9 cellular contexts compared by ENCODE assay signal in genomic region chr20:45138451-45139300, GRCh38. TPM values are rescaled to one million over a fixed set of nuclear protein-coding genes. Genes with fewer than 3 reads are reported as not detected.
DNase-seq lines count a peak whose midpoint lies in the region; ATAC-seq and TF ChIP-seq lines count a peak whose summit lies in the region.
"Had no signal": no experiment of that assay in that cellular context is flagged by ENCODE, and none has a peak within 500 bp of the region (broad histone marks: within the 10 kb centered on the region; RNA-seq: fewer than 3 reads in every experiment).

No MANE protein-coding gene starts in this region.

- H3K4me3 ChIP-seq in foreskin fibroblast (ENCODE audit: low read depth in 1 of 2, low read length in 2 of 2) (no peak overlapping the region), psoas muscle (no peak overlapping the region)
- H3K4me3 ChIP-seq: BLaER1 had no signal

- no peak overlapping the region for H3K27ac ChIP-seq in psoas muscle
- H3K27ac ChIP-seq: BLaER1 had no signal

- TF ChIP-seq CTCF in foreskin fibroblast (IDR thresholded peaks at IDR 0.05; ENCODE audit: low read depth, low read length) (peak; percentile 56), psoas muscle (IDR thresholded peaks at IDR 0.05) (peak; percentile 39)

- DNase-seq in NCI-H1105 treated with DMSO at 0.1 percent for 48 hours (lab: John Stamatoyannopoulos, UW) (peak; percentile 25), NCI-H1105 (lab: John Stamatoyannopoulos, UW) (no peak), NCI-H82 (lab: John Stamatoyannopoulos, UW) (peak; percentile 54), activated T-cell treated with anti-CD3 and anti-CD28 coated beads for 1 hour (ENCODE audit: low read depth) (peak; percentile 24), foreskin fibroblast (peak in 1 of 2 donors; percentile 14), psoas muscle (peak; percentile 25 to 62)

- no peaks in the 10 kb centered on the region for H3K4me1 ChIP-seq in psoas muscle
- H3K4me1 ChIP-seq: BLaER1 had no signal

- ATAC-seq in psoas muscle (no peak), HG02885 (IDR thresholded peaks at IDR 0.05; ENCODE audit: poor library complexity, unreplicated experiment) (no peak), GM21786 (IDR thresholded peaks at IDR 0.05; ENCODE audit: unreplicated experiment) (no peak)

- H3K36me3 ChIP-seq in psoas muscle (ENCODE audit: insufficient read depth in 1 of 2, low read depth in 1 of 2), result no peaks in the 10 kb centered on the region
- H3K36me3 ChIP-seq: BLaER1 had no signal

- no peaks in the 10 kb centered on the region for H3K9me3 ChIP-seq in psoas muscle
- H3K9me3 ChIP-seq: BLaER1 had no signal

- intact Hi-C loops in psoas muscle (cut with DNase I), result no loop called here

- H3K27me3 ChIP-seq in psoas muscle (ENCODE audit: insufficient read depth in 3 of 3, low read length in 2 of 3), result peaks cover 0 to 11% (median 6%) of the 10 kb centered on the region in 3 donors
- H3K27me3 ChIP-seq: BLaER1 had no signal

- WGBS in psoas muscle, 3 donors, result 39 to 41% (median 40%) methylated on average over 22 of the region's 22 CpGs

RNA-seq across cellular contexts. Expression of gene WFDC12, which starts 14.4 kb away (rescaled TPM):
- total RNA-seq in psoas muscle, result not detected
- not detected for polyA plus RNA-seq in psoas muscle

RNA-seq across cellular contexts. Expression of gene WFDC5, which starts 23.7 kb away (rescaled TPM):
- total RNA-seq in psoas muscle, result not detected
- polyA plus RNA-seq in psoas muscle, result not detected

RNA-seq across cellular contexts. Expression of gene PI3, which starts 36.0 kb away (rescaled TPM):
- total RNA-seq in psoas muscle, result under 1 TPM in 2 of 4 donors, not detected in 2; 0.40 to 0.54 TPM
- under 1 TPM; 0.18 to 0.38 (median 0.18) TPM for polyA plus RNA-seq in psoas muscle

RNA-seq across cellular contexts. Expression of gene KCNS1, which starts 37.7 kb away (rescaled TPM):
- total RNA-seq in psoas muscle, result not detected
- polyA plus RNA-seq in psoas muscle, result under 1 TPM in 1 of 3 donors, not detected in 2; under 0.01 TPM
